Comparison of ENCODE assay signal across 9 cellular contexts in the genomic region with DNA sequence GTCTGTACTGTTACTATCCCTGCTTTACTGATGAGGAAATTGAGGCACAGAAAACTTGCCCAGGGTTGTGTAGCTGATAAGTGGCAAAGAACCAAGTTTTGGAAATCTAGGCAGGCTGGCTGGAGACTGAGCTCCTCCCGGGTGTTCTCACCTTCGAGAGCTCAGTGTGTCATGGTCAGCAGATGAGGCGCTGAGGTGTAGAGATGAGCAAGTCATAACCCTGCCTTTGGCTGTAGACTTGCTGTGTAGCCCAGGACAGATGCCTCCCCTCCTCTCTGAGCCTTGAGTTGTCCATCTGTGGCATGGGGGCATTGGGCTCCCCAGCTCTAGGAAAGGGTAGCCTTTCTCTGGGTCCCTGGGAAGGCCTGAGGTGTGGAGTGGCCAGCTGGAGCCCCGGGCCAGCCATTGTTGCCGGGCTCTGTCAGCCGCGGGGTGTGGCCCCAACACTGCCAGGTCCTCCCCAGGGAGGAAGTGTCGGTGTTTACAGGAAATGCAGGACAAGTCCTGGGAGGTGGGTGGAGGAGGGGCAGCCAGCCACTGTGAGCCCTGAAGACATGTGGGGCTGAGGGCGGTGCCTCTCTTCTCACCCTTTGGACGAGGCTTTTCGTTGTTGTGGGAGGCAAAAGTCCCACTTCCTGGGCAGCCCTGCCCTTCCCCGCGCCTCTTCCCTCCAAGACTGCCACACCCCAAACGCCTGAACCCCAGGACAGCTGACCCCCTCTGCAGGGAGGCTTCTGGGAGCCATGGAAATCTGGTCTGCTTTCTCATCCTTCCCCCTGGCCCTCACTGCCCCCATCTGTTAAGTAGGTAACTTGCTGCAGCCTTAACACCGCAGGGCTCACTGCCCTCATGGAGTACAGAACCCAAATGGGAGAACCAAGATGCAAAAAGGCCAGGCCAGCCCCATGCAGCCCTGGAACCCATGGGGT. TPM values are rescaled to one million over a fixed set of nuclear protein-coding genes. Genes with fewer than 3 reads are reported as not detected.
A peak's percentile ranks its signal among the peaks of the same experiment; 100 is the strongest.
DNase-seq lines count a peak whose midpoint lies in the region; ATAC-seq and TF ChIP-seq lines count a peak whose summit lies in the region.
"Had no signal": no experiment of that assay in that cellular context is flagged by ENCODE, and none has a peak within 500 bp of the region (broad histone marks: within the 10 kb centered on the region; RNA-seq: fewer than 3 reads in every experiment).

No MANE protein-coding gene starts in this region.

- 25 to 38% (median 30%) methylated on average over 15 of the region's 15 CpGs for WGBS in stomach, 5 donors

- no peak for TF ChIP-seq CTCF in stomach (IDR thresholded peaks at IDR 0.05)

- peaks cover 10% of the 10 kb centered on the region for H3K4me1 Mint-ChIP-seq in T-helper 2 cell treated with Interferon-gamma antibody and Interleukin-4, amounts not matched to agents 5 μg/mL and 100 μg/mL, for 36 hours (ENCODE audit: low read depth)

- peaks cover 7% of the 10 kb centered on the region for H3K27me3 Mint-ChIP-seq in T-helper 2 cell treated with Interferon-gamma antibody and Interleukin-4, amounts not matched to agents 5 μg/mL and 100 μg/mL, for 36 hours (ENCODE audit: low read depth)

- peak; percentile 9 for DNase-seq in NCI-H2227 (lab: John Stamatoyannopoulos, UW; ENCODE audit: unreplicated experiment)
- no peak for DNase-seq in NCI-H2227 treated with DMSO at 0.1 percent for 48 hours (lab: John Stamatoyannopoulos, UW)
- no peak for DNase-seq in T-helper 2 cell treated with Interferon-gamma antibody and Interleukin-4, amounts not matched to agents 5 μg/mL and 100 μg/mL, for 36 hours (ENCODE audit: low spot score)
- DNase-seq in iPS DF 19.7 (ENCODE audit: low read depth, low spot score): peak; percentile 61
- peak; percentile 59 for DNase-seq in stomach
- no peak for DNase-seq in stimulated activated CD4-positive, alpha-beta T cell treated with anti-CD3 and anti-CD28 coated beads, Interleukin-4, amount 100 ng/mL, for 24 hours
- DNase-seq: GM23248 had no signal

- no peak for TF ChIP-seq POLR2A in stomach (IDR thresholded peaks at IDR 0.05)

- no peaks in the 10 kb centered on the region for H3K36me3 Mint-ChIP-seq in T-helper 2 cell treated with Interferon-gamma antibody and Interleukin-4, amounts not matched to agents 5 μg/mL and 100 μg/mL, for 36 hours (ENCODE audit: low read depth)

- peak overlapping the region in 3 of 5 donors; percentile 16 to 60 (median 43) for H3K27ac ChIP-seq in stomach
- H3K27ac ChIP-seq: GM23248 had no signal

- H3K4me3 Mint-ChIP-seq in T-helper 2 cell treated with Interferon-gamma antibody and Interleukin-4, amounts not matched to agents 5 μg/mL and 100 μg/mL, for 36 hours: peak overlapping the region; percentile 9

- H3K9me3 ChIP-seq in stomach: no peaks in the 10 kb centered on the region

- peaks cover 0 to 31% (median 0%) of the 10 kb centered on the region in 3 donors for H3K27me3 ChIP-seq in stomach

- no peak for ATAC-seq in HG03095 (IDR thresholded peaks at IDR 0.05; ENCODE audit: unreplicated experiment)
- no peak for ATAC-seq in GM21737 (IDR thresholded peaks at IDR 0.05; ENCODE audit: unreplicated experiment)

- no peak for TF ChIP-seq EP300 in stomach (IDR thresholded peaks at IDR 0.05)

- no peak overlapping the region for H3K27ac Mint-ChIP-seq in T-helper 2 cell treated with Interferon-gamma antibody and Interleukin-4, amounts not matched to agents 5 μg/mL and 100 μg/mL, for 36 hours

- no peak overlapping the region for H3K4me3 ChIP-seq in stomach
- H3K4me3 ChIP-seq: GM23248 had no signal

- intact Hi-C loops in stomach (cut with DNase I; ENCODE audit: low total_unique reads): no loop called here

- no peaks in the 10 kb centered on the region for H3K9me3 Mint-ChIP-seq in T-helper 2 cell treated with Interferon-gamma antibody and Interleukin-4, amounts not matched to agents 5 μg/mL and 100 μg/mL, for 36 hours

- H3K36me3 ChIP-seq in stomach: no peaks in the 10 kb centered on the region

- H3K4me1 ChIP-seq in stomach: peaks cover 5 to 23% (median 16%) of the 10 kb centered on the region in 4 donors

RNA-seq across cellular contexts. Expression of a gene that starts 29.1 kb away (rescaled TPM):
- total RNA-seq in stomach: 10 to 100 TPM in 3 of 5 donors, 1 to 10 TPM in 2; 1.2 to 34.1 (median 13.3) TPM
- polyA plus RNA-seq in stomach: 1 to 10 TPM; 2.7 to 9.5 (median 8.5) TPM
- total RNA-seq: GM23248 had no signal
- polyA plus RNA-seq: GM23248 had no signal

Comparison
In these comparisons a context has a peak if more than half of its experiments do, and no peak if none do; other contexts are left out.
1. DNase-seq: peak in NCI-H2227 (single experiment), iPS DF 19.7 (single experiment) and stomach (single experiment); none in NCI-H2227 treated with DMSO at 0.1 percent for 48 hours (single experiment), T-helper 2 cell treated with Interferon-gamma antibody and Interleukin-4, amounts not matched to agents 5 μg/mL and 100 μg/mL, for 36 hours (single experiment) and stimulated activated CD4-positive, alpha-beta T cell treated with anti-CD3 and anti-CD28 coated beads, Interleukin-4, amount 100 ng/mL, for 24 hours (single experiment).